In the genomic region with DNA sequence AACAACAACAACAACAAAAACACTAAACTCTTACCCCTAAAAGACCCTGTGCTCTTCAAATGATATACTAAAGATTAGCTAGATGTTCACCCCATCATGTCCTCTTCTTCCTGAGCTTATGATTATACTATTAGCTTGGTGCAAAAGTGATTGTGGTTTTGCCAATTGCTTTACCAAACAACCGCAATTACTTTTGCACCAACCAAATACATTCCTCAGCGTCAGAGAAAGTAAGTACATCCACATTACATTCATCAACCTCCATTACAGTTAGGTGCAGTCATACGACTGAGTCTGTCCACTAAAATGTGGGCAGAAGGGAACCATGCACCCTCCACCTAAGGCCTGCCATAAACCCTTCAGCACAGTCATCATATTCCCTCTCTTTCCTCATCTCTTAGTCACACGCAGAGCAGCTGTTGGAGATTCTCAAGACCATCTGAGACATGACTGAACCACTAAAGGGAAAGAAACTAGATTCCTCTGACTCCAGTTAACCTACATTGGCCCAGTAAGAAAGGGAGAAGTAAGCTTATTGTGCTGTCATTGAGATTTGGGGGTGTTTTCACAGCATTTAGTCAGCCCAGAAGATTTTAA, we compare ENCODE assay signal across 1 cellular context.
TF ChIP-seq lines count a peak whose summit lies in the region.

No MANE protein-coding gene starts in this region.

TF ChIP-seq in H1, 55 proteins besides CTCF, POLR2A, EP300 and RAD21:
- TF ChIP-seq, protein P1, sequence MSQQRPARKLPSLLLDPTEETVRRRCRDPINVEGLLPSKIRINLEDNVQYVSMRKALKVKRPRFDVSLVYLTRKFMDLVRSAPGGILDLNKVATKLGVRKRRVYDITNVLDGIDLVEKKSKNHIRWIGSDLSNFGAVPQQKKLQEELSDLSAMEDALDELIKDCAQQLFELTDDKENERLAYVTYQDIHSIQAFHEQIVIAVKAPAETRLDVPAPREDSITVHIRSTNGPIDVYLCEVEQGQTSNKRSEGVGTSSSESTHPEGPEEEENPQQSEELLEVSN (IDR thresholded peaks at IDR 0.05): no peak
- TF ChIP-seq CTBP2 (IDR thresholded peaks at IDR 0.05; ENCODE audit: borderline replicate concordance, insufficient read depth, insufficient read length, low read length) (no peak), SP2 (IDR thresholded peaks at IDR 0.05; ENCODE audit: low read length) (no peak), GTF2F1 (IDR thresholded peaks at IDR 0.05; ENCODE audit: borderline replicate concordance, low read depth, low read length) (no peak), TEAD4 (IDR thresholded peaks at IDR 0.05; ENCODE audit: low read depth, low read length) (no peak), BCL11A (IDR thresholded peaks at IDR 0.05; ENCODE audit: low read depth in 2 of 2, low read length in 2 of 2) (no peak)
- TF ChIP-seq, protein P2, sequence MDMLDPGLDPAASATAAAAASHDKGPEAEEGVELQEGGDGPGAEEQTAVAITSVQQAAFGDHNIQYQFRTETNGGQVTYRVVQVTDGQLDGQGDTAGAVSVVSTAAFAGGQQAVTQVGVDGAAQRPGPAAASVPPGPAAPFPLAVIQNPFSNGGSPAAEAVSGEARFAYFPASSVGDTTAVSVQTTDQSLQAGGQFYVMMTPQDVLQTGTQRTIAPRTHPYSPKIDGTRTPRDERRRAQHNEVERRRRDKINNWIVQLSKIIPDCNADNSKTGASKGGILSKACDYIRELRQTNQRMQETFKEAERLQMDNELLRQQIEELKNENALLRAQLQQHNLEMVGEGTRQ (IDR thresholded peaks at IDR 0.05; ENCODE audit: low read length): no peak
- TF ChIP-seq, protein P3, sequence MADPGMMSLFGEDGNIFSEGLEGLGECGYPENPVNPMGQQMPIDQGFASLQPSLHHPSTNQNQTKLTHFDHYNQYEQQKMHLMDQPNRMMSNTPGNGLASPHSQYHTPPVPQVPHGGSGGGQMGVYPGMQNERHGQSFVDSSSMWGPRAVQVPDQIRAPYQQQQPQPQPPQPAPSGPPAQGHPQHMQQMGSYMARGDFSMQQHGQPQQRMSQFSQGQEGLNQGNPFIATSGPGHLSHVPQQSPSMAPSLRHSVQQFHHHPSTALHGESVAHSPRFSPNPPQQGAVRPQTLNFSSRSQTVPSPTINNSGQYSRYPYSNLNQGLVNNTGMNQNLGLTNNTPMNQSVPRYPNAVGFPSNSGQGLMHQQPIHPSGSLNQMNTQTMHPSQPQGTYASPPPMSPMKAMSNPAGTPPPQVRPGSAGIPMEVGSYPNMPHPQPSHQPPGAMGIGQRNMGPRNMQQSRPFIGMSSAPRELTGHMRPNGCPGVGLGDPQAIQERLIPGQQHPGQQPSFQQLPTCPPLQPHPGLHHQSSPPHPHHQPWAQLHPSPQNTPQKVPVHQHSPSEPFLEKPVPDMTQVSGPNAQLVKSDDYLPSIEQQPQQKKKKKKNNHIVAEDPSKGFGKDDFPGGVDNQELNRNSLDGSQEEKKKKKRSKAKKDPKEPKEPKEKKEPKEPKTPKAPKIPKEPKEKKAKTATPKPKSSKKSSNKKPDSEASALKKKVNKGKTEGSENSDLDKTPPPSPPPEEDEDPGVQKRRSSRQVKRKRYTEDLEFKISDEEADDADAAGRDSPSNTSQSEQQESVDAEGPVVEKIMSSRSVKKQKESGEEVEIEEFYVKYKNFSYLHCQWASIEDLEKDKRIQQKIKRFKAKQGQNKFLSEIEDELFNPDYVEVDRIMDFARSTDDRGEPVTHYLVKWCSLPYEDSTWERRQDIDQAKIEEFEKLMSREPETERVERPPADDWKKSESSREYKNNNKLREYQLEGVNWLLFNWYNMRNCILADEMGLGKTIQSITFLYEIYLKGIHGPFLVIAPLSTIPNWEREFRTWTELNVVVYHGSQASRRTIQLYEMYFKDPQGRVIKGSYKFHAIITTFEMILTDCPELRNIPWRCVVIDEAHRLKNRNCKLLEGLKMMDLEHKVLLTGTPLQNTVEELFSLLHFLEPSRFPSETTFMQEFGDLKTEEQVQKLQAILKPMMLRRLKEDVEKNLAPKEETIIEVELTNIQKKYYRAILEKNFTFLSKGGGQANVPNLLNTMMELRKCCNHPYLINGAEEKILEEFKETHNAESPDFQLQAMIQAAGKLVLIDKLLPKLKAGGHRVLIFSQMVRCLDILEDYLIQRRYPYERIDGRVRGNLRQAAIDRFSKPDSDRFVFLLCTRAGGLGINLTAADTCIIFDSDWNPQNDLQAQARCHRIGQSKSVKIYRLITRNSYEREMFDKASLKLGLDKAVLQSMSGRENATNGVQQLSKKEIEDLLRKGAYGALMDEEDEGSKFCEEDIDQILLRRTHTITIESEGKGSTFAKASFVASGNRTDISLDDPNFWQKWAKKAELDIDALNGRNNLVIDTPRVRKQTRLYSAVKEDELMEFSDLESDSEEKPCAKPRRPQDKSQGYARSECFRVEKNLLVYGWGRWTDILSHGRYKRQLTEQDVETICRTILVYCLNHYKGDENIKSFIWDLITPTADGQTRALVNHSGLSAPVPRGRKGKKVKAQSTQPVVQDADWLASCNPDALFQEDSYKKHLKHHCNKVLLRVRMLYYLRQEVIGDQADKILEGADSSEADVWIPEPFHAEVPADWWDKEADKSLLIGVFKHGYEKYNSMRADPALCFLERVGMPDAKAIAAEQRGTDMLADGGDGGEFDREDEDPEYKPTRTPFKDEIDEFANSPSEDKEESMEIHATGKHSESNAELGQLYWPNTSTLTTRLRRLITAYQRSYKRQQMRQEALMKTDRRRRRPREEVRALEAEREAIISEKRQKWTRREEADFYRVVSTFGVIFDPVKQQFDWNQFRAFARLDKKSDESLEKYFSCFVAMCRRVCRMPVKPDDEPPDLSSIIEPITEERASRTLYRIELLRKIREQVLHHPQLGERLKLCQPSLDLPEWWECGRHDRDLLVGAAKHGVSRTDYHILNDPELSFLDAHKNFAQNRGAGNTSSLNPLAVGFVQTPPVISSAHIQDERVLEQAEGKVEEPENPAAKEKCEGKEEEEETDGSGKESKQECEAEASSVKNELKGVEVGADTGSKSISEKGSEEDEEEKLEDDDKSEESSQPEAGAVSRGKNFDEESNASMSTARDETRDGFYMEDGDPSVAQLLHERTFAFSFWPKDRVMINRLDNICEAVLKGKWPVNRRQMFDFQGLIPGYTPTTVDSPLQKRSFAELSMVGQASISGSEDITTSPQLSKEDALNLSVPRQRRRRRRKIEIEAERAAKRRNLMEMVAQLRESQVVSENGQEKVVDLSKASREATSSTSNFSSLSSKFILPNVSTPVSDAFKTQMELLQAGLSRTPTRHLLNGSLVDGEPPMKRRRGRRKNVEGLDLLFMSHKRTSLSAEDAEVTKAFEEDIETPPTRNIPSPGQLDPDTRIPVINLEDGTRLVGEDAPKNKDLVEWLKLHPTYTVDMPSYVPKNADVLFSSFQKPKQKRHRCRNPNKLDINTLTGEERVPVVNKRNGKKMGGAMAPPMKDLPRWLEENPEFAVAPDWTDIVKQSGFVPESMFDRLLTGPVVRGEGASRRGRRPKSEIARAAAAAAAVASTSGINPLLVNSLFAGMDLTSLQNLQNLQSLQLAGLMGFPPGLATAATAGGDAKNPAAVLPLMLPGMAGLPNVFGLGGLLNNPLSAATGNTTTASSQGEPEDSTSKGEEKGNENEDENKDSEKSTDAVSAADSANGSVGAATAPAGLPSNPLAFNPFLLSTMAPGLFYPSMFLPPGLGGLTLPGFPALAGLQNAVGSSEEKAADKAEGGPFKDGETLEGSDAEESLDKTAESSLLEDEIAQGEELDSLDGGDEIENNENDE (IDR thresholded peaks at IDR 0.05; ENCODE audit: insufficient replicate concordance, low read length): no peak
